21 cellular contexts compared by ENCODE assay signal in the genomic region with DNA sequence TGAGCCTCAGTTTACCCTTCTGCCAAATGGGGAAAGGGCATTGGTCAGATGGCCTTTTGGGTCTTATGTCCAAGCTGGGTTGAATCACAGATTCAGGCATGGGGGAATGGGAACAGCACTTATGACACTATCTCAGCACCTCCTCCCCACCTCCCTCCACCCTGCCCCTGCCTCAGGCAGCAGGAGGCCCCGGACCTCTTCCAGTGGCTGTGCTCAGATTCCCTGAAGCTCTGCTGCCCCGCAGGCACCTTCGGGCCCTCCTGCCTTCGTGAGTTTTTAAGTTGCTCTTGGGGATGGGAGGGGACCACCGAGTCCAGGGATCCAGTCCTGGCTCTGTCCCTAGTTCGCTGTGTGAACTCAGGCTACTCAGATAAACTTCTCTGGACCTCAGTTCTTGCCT. TPM values are rescaled to one million over a fixed set of nuclear protein-coding genes. Genes with fewer than 3 reads are reported as not detected.
DNase-seq lines count a peak whose midpoint lies in the region; TF ChIP-seq lines count a peak whose summit lies in the region.
"Had no signal": no experiment of that assay in that cellular context is flagged by ENCODE, and none has a peak within 500 bp of the region (broad histone marks: within the 10 kb centered on the region; RNA-seq: fewer than 3 reads in every experiment).

No MANE protein-coding gene starts in this region.

- H3K4me3 ChIP-seq in NT2/D1 (ENCODE audit: insufficient read length, low read depth) (no peak overlapping the region), Peyer's patch (no peak overlapping the region)
- H3K4me3 ChIP-seq: A549; BLaER1 treated with 17β-estradiol and CSF1 and Interleukin-3, amounts not matched to agents 10 nM and 100 nM; HAP-1 had no signal

- H3K4me1 Mint-ChIP-seq in activated T-cell treated with anti-CD3 and anti-CD28 coated beads, Interleukin-2, amount 50 U/mL, for 24 hours (ENCODE audit: low read depth): peaks cover 28% of the 10 kb centered on the region
- H3K4me1 Mint-ChIP-seq in glutamatergic neuron (ENCODE audit: low read depth, unreplicated experiment) (peaks cover 12% of the 10 kb centered on the region), Calu3 (ENCODE audit: low read depth, unreplicated experiment) (peaks cover 15% of the 10 kb centered on the region)

- H3K4me1 ChIP-seq in NT2/D1 (ENCODE audit: insufficient read depth, insufficient read length) (peaks cover 2% of the 10 kb centered on the region), Peyer's patch (peaks cover 0 to 18% (median 6%) of the 10 kb centered on the region in 4 donors)
- H3K4me1 ChIP-seq: BE2C had no signal

- H3K9me3 ChIP-seq in NT2/D1 (ENCODE audit: insufficient read depth, low read length) (peaks cover 6% of the 10 kb centered on the region; the same call in 1 of the 2 replicates), Peyer's patch (no peaks in the 10 kb centered on the region)
- H3K9me3 ChIP-seq: A549; BE2C; BLaER1 treated with 17β-estradiol and CSF1 and Interleukin-3, amounts not matched to agents 10 nM and 100 nM; HAP-1 had no signal

- peaks cover 43% of the 10 kb centered on the region for H3K36me3 ChIP-seq in NT2/D1 (ENCODE audit: insufficient read depth, insufficient read length, low read length)
- peaks cover 0 to 15% (median 0%) of the 10 kb centered on the region in 3 donors for H3K36me3 ChIP-seq in Peyer's patch
- H3K36me3 ChIP-seq: BE2C had no signal

- H3K9ac ChIP-seq in NT2/D1 (ENCODE audit: insufficient read length, low read depth): peak overlapping the region; percentile 24
- H3K9ac ChIP-seq: BLaER1 treated with 17β-estradiol and CSF1 and Interleukin-3, amounts not matched to agents 10 nM and 100 nM had no signal

- TF ChIP-seq POLR2A in Peyer's patch (IDR thresholded peaks at IDR 0.05): no peak

- H3K36me3 Mint-ChIP-seq in activated T-cell treated with anti-CD3 and anti-CD28 coated beads, Interleukin-2, amount 50 U/mL, for 24 hours (ENCODE audit: low read depth): peaks cover 47% of the 10 kb centered on the region
- no peaks in the 10 kb centered on the region for H3K36me3 Mint-ChIP-seq in glutamatergic neuron (ENCODE audit: unreplicated experiment)
- H3K36me3 Mint-ChIP-seq in Calu3 (ENCODE audit: insufficient read depth, unreplicated experiment): peaks cover 29% of the 10 kb centered on the region

- H3K27ac Mint-ChIP-seq in activated T-cell treated with anti-CD3 and anti-CD28 coated beads, Interleukin-2, amount 50 U/mL, for 24 hours: peak overlapping the region; percentile 44
- peak overlapping the region; percentile 48 for H3K27ac Mint-ChIP-seq in glutamatergic neuron (ENCODE audit: unreplicated experiment)
- no peak overlapping the region for H3K27ac Mint-ChIP-seq in Calu3 (ENCODE audit: unreplicated experiment)
- H3K27ac Mint-ChIP-seq: CD4-positive, alpha-beta T cell had no signal

- TF ChIP-seq CTCF in glutamatergic neuron (IDR thresholded peaks at IDR 0.05; ENCODE audit: partially characterized antibody, unreplicated experiment) (no peak), Calu3 (IDR thresholded peaks at IDR 0.05; ENCODE audit: unreplicated experiment) (no peak), GM10266 (IDR thresholded peaks at IDR 0.05; ENCODE audit: control insufficient read depth, insufficient read depth, low read depth, missing control alignments) (no peak), Peyer's patch (IDR thresholded peaks at IDR 0.05) (no peak)

- no peak overlapping the region for H3K27ac ChIP-seq in Peyer's patch
- H3K27ac ChIP-seq: A549; BLaER1 treated with 17β-estradiol and CSF1 and Interleukin-3, amounts not matched to agents 10 nM and 100 nM had no signal

- no peaks in the 10 kb centered on the region for H3K27me3 Mint-ChIP-seq in activated T-cell treated with anti-CD3 and anti-CD28 coated beads, Interleukin-2, amount 50 U/mL, for 24 hours
- H3K27me3 Mint-ChIP-seq in glutamatergic neuron (ENCODE audit: unreplicated experiment): peaks cover 9% of the 10 kb centered on the region
- H3K27me3 Mint-ChIP-seq in Calu3 (ENCODE audit: unreplicated experiment): no peaks in the 10 kb centered on the region
- H3K27me3 Mint-ChIP-seq: CD4-positive, alpha-beta T cell; CD8-positive, alpha-beta memory T cell had no signal

- H3K9me3 Mint-ChIP-seq in activated T-cell treated with anti-CD3 and anti-CD28 coated beads, Interleukin-2, amount 50 U/mL, for 24 hours: no peaks in the 10 kb centered on the region
- H3K9me3 Mint-ChIP-seq in glutamatergic neuron (ENCODE audit: unreplicated experiment): peaks cover 5% of the 10 kb centered on the region
- no peaks in the 10 kb centered on the region for H3K9me3 Mint-ChIP-seq in Calu3 (ENCODE audit: low read depth, unreplicated experiment)
- H3K9me3 Mint-ChIP-seq: CD14-positive monocyte; CD4-positive, alpha-beta T cell; CD8-positive, alpha-beta memory T cell had no signal

- H3K27me3 ChIP-seq in NT2/D1 (ENCODE audit: insufficient read depth, insufficient read length) (no peaks in the 10 kb centered on the region), Peyer's patch (no peaks in the 10 kb centered on the region)
- H3K27me3 ChIP-seq: BE2C; BLaER1 treated with 17β-estradiol and CSF1 and Interleukin-3, amounts not matched to agents 10 nM and 100 nM had no signal

- no TSS peak for BruUV-seq in Calu3 (replicated peaks; lab: Mats Ljungman, UMichigan)

- CTCF ChIA-PET in Calu3 (lab: Charles Lee): no interaction called here

- intact Hi-C loops in Calu3 (cut with micrococcal nuclease; ENCODE audit: unreplicated experiment): no loop called here

- H3K4me3 Mint-ChIP-seq in activated T-cell treated with anti-CD3 and anti-CD28 coated beads, Interleukin-2, amount 50 U/mL, for 24 hours: no peak overlapping the region
- H3K4me3 Mint-ChIP-seq in glutamatergic neuron (ENCODE audit: unreplicated experiment) (no peak overlapping the region), Calu3 (ENCODE audit: low read depth, unreplicated experiment) (no peak overlapping the region)
- H3K4me3 Mint-ChIP-seq: CD14-positive monocyte; CD4-positive, alpha-beta T cell had no signal

- no peak for DNase-seq in activated T-cell treated with anti-CD3 and anti-CD28 coated beads, Interleukin-2, amount 50 U/mL, for 24 hours
- no peak for DNase-seq in activated T-cell treated with anti-CD3 and anti-CD28 coated beads, Interleukin-2, amount 50 U/mL, for 1 hour
- DNase-seq in NT2/D1 (ENCODE audit: low read depth, low spot score) (no peak), glutamatergic neuron (no peak), Calu3 (no peak), GM10266 (ENCODE audit: extremely low spot score) (no peak), Peyer's patch (no peak)
- DNase-seq: 8988T; ACHN; AML-193; BE2C; CD4-positive, alpha-beta T cell; CD8-positive, alpha-beta memory T cell; DMS53; DMS79 treated with DMSO at 0.1 percent for 48 hours; GF-D8; GOT3 had no signal

RNA-seq across cellular contexts. Expression of gene CRELD1, which starts 4.2 kb away (rescaled TPM):
- total RNA-seq in glutamatergic neuron (ENCODE audit: unreplicated experiment): 92.6 TPM
- 23.2 and 25.4 TPM in 2 replicates for total RNA-seq in Calu3 (2022)
- 10 to 100 TPM; 21.9 to 45.6 (median 34.4) TPM for total RNA-seq in Peyer's patch

RNA-seq across cellular contexts. Expression of gene PRRT3, which starts 14.4 kb away (rescaled TPM):
- total RNA-seq in glutamatergic neuron (ENCODE audit: unreplicated experiment) (8.9 TPM), Calu3 (2022) (1.2 and 1.6 TPM in 2 replicates), Peyer's patch (10 to 100 TPM in 1 of 4 donors, 1 to 10 TPM in 3; 1.9 to 13.2 (median 3.6) TPM)

RNA-seq across cellular contexts. Expression of gene IL17RC, which starts 20.9 kb away (rescaled TPM):
- total RNA-seq in glutamatergic neuron (ENCODE audit: unreplicated experiment): 41.9 TPM
- 19.1 and 24.7 TPM in 2 replicates for total RNA-seq in Calu3 (2022)
- total RNA-seq in Peyer's patch: 100 to 1,000 TPM in 3 of 4 donors, 10 to 100 TPM in 1; 22.3 to 125 (median 123) TPM

RNA-seq across cellular contexts. Expression of gene IL17RE, which starts 35.2 kb away (rescaled TPM):
- 3.9 TPM for total RNA-seq in glutamatergic neuron (ENCODE audit: unreplicated experiment)
- 25.5 and 30.6 TPM in 2 replicates for total RNA-seq in Calu3 (2022)
- total RNA-seq in Peyer's patch: 100 to 1,000 TPM in 2 of 4 donors, 10 to 100 TPM in 2; 11.6 to 160 (median 109) TPM

RNA-seq across cellular contexts. Expression of gene JAGN1, which starts 47.4 kb away (rescaled TPM):
- total RNA-seq in glutamatergic neuron (ENCODE audit: unreplicated experiment): 37.8 TPM
- 32.4 and 34.2 TPM in 2 replicates for total RNA-seq in Calu3 (2022)
- 10 to 100 TPM; 23.9 to 46.5 (median 41.9) TPM for total RNA-seq in Peyer's patch
